In the genomic region with DNA sequence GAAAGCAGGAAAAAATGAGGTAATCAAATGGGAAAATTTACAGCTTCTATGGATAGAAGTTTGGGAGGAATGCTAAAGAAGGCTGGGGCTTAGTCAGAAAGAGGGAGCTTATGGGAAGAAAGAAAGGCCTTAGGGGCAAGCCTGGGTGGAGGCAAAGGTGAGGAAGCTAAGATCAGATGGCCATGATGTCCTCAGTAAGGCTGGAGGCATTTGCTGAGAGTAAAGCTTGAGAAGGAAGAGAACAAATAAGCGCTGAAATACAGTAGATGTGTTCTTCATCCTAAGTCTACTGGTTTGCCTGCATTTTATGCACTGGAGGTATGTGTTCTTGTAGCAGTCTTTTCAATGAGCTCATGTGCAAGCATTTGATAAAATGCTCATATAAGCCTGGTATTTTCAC, we compare ENCODE assay signal across 10 cellular contexts.
"Had no signal": no experiment of that assay in that cellular context is flagged by ENCODE, and none has a peak within 500 bp of the region (broad histone marks: within the 10 kb centered on the region; RNA-seq: fewer than 3 reads in every experiment).

No MANE protein-coding gene starts in this region.

- H3K9me3 ChIP-seq: HAP-1 had no signal

- H3K9ac ChIP-seq: GM23248 had no signal

- H2AFZ ChIP-seq: GM23248, GM23338 had no signal

- H3K4me1 ChIP-seq: HAP-1 had no signal

- H3K27ac ChIP-seq: GM23248 had no signal

- H3K4me2 ChIP-seq: GM23338 had no signal

- H3K36me3 ChIP-seq: HAP-1 had no signal

- H3K4me3 ChIP-seq: GM23248, GM23338, HAP-1 had no signal

- DNase-seq: GM23248, GOT3, H7, H9, HCEC 1CT, HFFc6 had no signal

- FAIRE-seq: H1, H54 had no signal
